In genomic region chr1:40386311-40386778, GRCh38 we compare ENCODE assay signal across 8 cellular contexts. TPM values are rescaled to one million over a fixed set of nuclear protein-coding genes. Genes with fewer than 3 reads are reported as not detected.
DNase-seq lines count a peak whose midpoint lies in the region; ATAC-seq and TF ChIP-seq lines count a peak whose summit lies in the region.

No MANE protein-coding gene starts in this region.

- H3K4me1 Mint-ChIP-seq in T-helper 2 cell treated with Interferon-gamma antibody and Interleukin-4, amounts not matched to agents 5 μg/mL and 100 μg/mL, for 36 hours (ENCODE audit: low read depth): peaks cover 85% of the 10 kb centered on the region
- H3K4me1 Mint-ChIP-seq in activated T-helper 17 cell treated with anti-CD3 and anti-CD28 coated beads, Interleukin-2, amount 50 U/mL, for 72 hours: peaks cover 71% of the 10 kb centered on the region
- no peaks in the 10 kb centered on the region for H3K4me1 Mint-ChIP-seq in Caco-2 (ENCODE audit: low read depth, unreplicated experiment)

- H3K4me1 ChIP-seq in right lobe of liver: peaks cover 0 to 91% (median 46%) of the 10 kb centered on the region in 4 donors
- peaks cover 13% of the 10 kb centered on the region for H3K4me1 ChIP-seq in stomach smooth muscle (ENCODE audit: control insufficient read depth, insufficient read depth, low read length)
- H3K4me1 ChIP-seq in Caco-2: no peaks in the 10 kb centered on the region

- H3K36me3 ChIP-seq in right lobe of liver (no peaks in the 10 kb centered on the region), stomach smooth muscle (ENCODE audit: control insufficient read depth in 2 of 2, insufficient read depth in 2 of 2, low read length in 2 of 2) (no peaks in the 10 kb centered on the region), Caco-2 (ENCODE audit: control insufficient read depth, insufficient read depth, low read length) (no peaks in the 10 kb centered on the region)

- H3K4me3 ChIP-seq in right lobe of liver (no peak overlapping the region), stomach smooth muscle (ENCODE audit: low read length in 2 of 2) (no peak overlapping the region), Caco-2 (ENCODE audit: low read depth, low read length) (no peak overlapping the region)

- peak overlapping the region in 1 of 2 donors; percentile 44 for H3K9ac ChIP-seq in stomach smooth muscle (ENCODE audit: low read length in 2 of 2)

- H3K9me3 Mint-ChIP-seq in T-helper 2 cell treated with Interferon-gamma antibody and Interleukin-4, amounts not matched to agents 5 μg/mL and 100 μg/mL, for 36 hours: no peaks in the 10 kb centered on the region
- H3K9me3 Mint-ChIP-seq in activated T-helper 17 cell treated with anti-CD3 and anti-CD28 coated beads, Interleukin-2, amount 50 U/mL, for 72 hours: no peaks in the 10 kb centered on the region
- H3K9me3 Mint-ChIP-seq in Caco-2 (ENCODE audit: unreplicated experiment): no peaks in the 10 kb centered on the region

- intact Hi-C loops in right lobe of liver (cut with DNase I): no loop called here
- intact Hi-C loops in Caco-2 (cut with micrococcal nuclease; ENCODE audit: unreplicated experiment): no loop called here

- H3K27me3 ChIP-seq in right lobe of liver: no peaks in the 10 kb centered on the region
- no peaks in the 10 kb centered on the region for H3K27me3 ChIP-seq in stomach smooth muscle (ENCODE audit: control insufficient read depth in 1 of 2, insufficient read depth in 2 of 2, low read length in 2 of 2)
- H3K27me3 ChIP-seq in Caco-2 (replicated peaks; ENCODE audit: control insufficient read depth, insufficient read depth, low read length): no peaks in the 10 kb centered on the region

- peak overlapping the region; percentile 84 for H3K4me3 Mint-ChIP-seq in T-helper 2 cell treated with Interferon-gamma antibody and Interleukin-4, amounts not matched to agents 5 μg/mL and 100 μg/mL, for 36 hours
- peak overlapping the region; percentile 91 for H3K4me3 Mint-ChIP-seq in activated T-helper 17 cell treated with anti-CD3 and anti-CD28 coated beads, Interleukin-2, amount 50 U/mL, for 72 hours
- H3K4me3 Mint-ChIP-seq in Caco-2 (ENCODE audit: unreplicated experiment): no peak overlapping the region

- no peak for TF ChIP-seq POLR2A in right lobe of liver (IDR thresholded peaks at IDR 0.05)

- H3K36me3 Mint-ChIP-seq in T-helper 2 cell treated with Interferon-gamma antibody and Interleukin-4, amounts not matched to agents 5 μg/mL and 100 μg/mL, for 36 hours (ENCODE audit: low read depth): peaks cover 38% of the 10 kb centered on the region
- peaks cover 95% of the 10 kb centered on the region for H3K36me3 Mint-ChIP-seq in activated T-helper 17 cell treated with anti-CD3 and anti-CD28 coated beads, Interleukin-2, amount 50 U/mL, for 72 hours (ENCODE audit: low read depth)
- H3K36me3 Mint-ChIP-seq in Caco-2 (ENCODE audit: insufficient read depth, unreplicated experiment): no peaks in the 10 kb centered on the region

- no peak for DNase-seq in T-helper 2 cell treated with Interferon-gamma antibody and Interleukin-4, amounts not matched to agents 5 μg/mL and 100 μg/mL, for 36 hours (ENCODE audit: low spot score)
- DNase-seq in T-helper 2 cell (no peak), right lobe of liver (no peak), Caco-2 (no peak), kidney tubule cell (ENCODE audit: low spot score) (no peak), NCI-H187 treated with DMSO at 0.1 percent for 48 hours (lab: John Stamatoyannopoulos, UW) (no peak)

- TF ChIP-seq CTCF in right lobe of liver (IDR thresholded peaks at IDR 0.05): no peak
- no peak for TF ChIP-seq CTCF in Caco-2 (IDR thresholded peaks at IDR 0.05; ENCODE audit: insufficient read depth in 1 of 2, low read depth in 1 of 2, low read length in 1 of 2, severe bottlenecking in 1 of 2, unreplicated experiment in 1 of 2)

- H3K27me3 Mint-ChIP-seq in T-helper 2 cell treated with Interferon-gamma antibody and Interleukin-4, amounts not matched to agents 5 μg/mL and 100 μg/mL, for 36 hours (ENCODE audit: low read depth): no peaks in the 10 kb centered on the region
- no peaks in the 10 kb centered on the region for H3K27me3 Mint-ChIP-seq in activated T-helper 17 cell treated with anti-CD3 and anti-CD28 coated beads, Interleukin-2, amount 50 U/mL, for 72 hours
- H3K27me3 Mint-ChIP-seq in Caco-2 (ENCODE audit: insufficient read depth, unreplicated experiment): no peaks in the 10 kb centered on the region

- BruUV-seq in Caco-2 (replicated peaks; lab: Mats Ljungman, UMichigan): no TSS peak

- H3K27ac ChIP-seq in right lobe of liver (peak overlapping the region; percentile 82 to 87 (median 86)), stomach smooth muscle (ENCODE audit: low read length) (peak overlapping the region; percentile 18)

- POLR2A ChIA-PET in Caco-2 (lab: Charles Lee): no interaction called here

- CTCF ChIA-PET in Caco-2 (lab: Charles Lee): interaction anchor here (0.6 to 0.9 kb wide), 2 partner anchors 48 to 379 kb away, joined by 3 read pairs; no protein-coding TSS in a partner anchor

- H3K9me3 ChIP-seq in right lobe of liver (no peaks in the 10 kb centered on the region), stomach smooth muscle (ENCODE audit: control insufficient read depth in 2 of 2, low read length in 2 of 2) (no peaks in the 10 kb centered on the region), Caco-2 (no peaks in the 10 kb centered on the region)

- peak overlapping the region; percentile 98 for H3K27ac Mint-ChIP-seq in T-helper 2 cell treated with Interferon-gamma antibody and Interleukin-4, amounts not matched to agents 5 μg/mL and 100 μg/mL, for 36 hours
- H3K27ac Mint-ChIP-seq in activated T-helper 17 cell treated with anti-CD3 and anti-CD28 coated beads, Interleukin-2, amount 50 U/mL, for 72 hours: peak overlapping the region; percentile 99
- no peak overlapping the region for H3K27ac Mint-ChIP-seq in Caco-2 (ENCODE audit: unreplicated experiment)

- no peak for ATAC-seq in activated T-helper 17 cell treated with anti-CD3 and anti-CD28 coated beads, Interleukin-2, amount 50 U/mL, for 72 hours (replicated peaks)
- ATAC-seq in right lobe of liver: no peak

- 13% methylated on average over 5 of the region's 5 CpGs for WGBS in right lobe of liver (ENCODE audit: insufficient coverage, low coverage, low lambda C conversion rate, missing lambda C conversion rate)

RNA-seq across cellular contexts. Expression of gene SMAP2, which starts 12.8 kb away (rescaled TPM):
- 100 to 1,000 TPM; 219 to 280 TPM for total RNA-seq in activated T-helper 17 cell treated with anti-CD3 and anti-CD28 coated beads, Interleukin-2, amount 50 U/mL, for 72 hours
- 10 to 100 TPM; 23.7 to 41.5 (median 36.2) TPM for total RNA-seq in right lobe of liver
- total RNA-seq in Caco-2 (2022): 6.8 and 7.5 TPM in 2 replicates

Comparison
In these comparisons a context has a peak if more than half of its experiments do, and no peak if none do; other contexts are left out.
1. RNA of gene SMAP2, which starts 12.8 kb away (total RNA-seq): 219 to 280 TPM in activated T-helper 17 cell treated with anti-CD3 and anti-CD28 coated beads, Interleukin-2, amount 50 U/mL, for 72 hours; 23.7 to 41.5 TPM in right lobe of liver and 6.8 to 7.5 TPM in Caco-2; every median in the first group is over 4 times any median in the second.